In the genomic region with DNA sequence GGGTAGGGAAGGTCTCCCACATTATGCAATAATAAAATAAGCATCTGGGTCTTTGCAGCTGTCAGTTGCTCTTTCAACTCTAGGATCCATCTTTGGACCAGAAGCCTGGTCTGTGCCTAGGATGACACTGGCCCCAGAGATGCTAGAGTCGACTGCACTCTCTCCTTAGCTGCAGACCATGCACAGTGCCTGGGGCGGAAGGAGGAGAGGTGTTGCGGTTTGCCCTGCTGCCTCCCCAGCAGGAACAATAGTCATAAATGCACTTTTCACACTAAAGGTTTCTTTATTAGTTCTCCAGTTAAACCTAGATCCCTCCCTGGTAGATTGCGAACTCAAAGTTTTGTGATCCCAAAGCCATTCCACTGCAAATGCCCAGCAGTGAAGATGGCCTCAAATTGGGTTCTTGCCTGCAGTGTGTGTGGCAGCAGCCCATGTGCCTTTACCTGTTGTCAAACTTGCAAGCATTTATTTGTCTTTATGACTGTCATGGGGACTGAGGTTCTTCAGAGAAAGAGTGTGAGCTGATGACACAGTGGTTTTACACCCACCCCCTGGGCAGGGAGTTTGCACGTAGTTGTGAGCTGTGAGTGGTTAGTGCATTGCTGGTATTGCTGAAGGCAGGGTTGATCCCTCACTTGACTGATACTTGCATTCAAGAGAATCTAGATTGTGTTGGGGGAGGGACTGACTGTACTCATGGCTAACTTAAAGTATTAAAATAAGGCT, we compare ENCODE assay signal across 16 cellular contexts. TPM values are rescaled to one million over a fixed set of nuclear protein-coding genes. Genes with fewer than 3 reads are reported as not detected.
DNase-seq lines count a peak whose midpoint lies in the region; ATAC-seq and TF ChIP-seq lines count a peak whose summit lies in the region.
"Had no signal": no experiment of that assay in that cellular context is flagged by ENCODE, and none has a peak within 500 bp of the region (broad histone marks: within the 10 kb centered on the region; RNA-seq: fewer than 3 reads in every experiment).

No MANE protein-coding gene starts in this region.

- no peak overlapping the region for H3K4me3 Mint-ChIP-seq in activated naive CD8-positive, alpha-beta T cell
- no peak overlapping the region for H3K4me3 Mint-ChIP-seq in activated naive CD8-positive, alpha-beta T cell treated with anti-CD3 and anti-CD28 coated beads for 36 hours
- no peak overlapping the region for H3K4me3 Mint-ChIP-seq in T-helper 1 cell treated with Interleukin-12 subunit alpha and Interleukin-12 subunit beta and Interleukin-4 antibody, amounts not matched to agents 30 μg/mL and 1 μg/mL, for 36 hours
- H3K4me3 Mint-ChIP-seq in effector memory CD8-positive, alpha-beta T cell = peak overlapping the region; percentile 61 to 69
- H3K4me3 Mint-ChIP-seq: nephron progenitor cell had no signal

- no peak for TF ChIP-seq CTCF in GM20000 (IDR thresholded peaks at IDR 0.05; ENCODE audit: extremely low read depth, missing control alignments)

- H3K27ac Mint-ChIP-seq in activated naive CD8-positive, alpha-beta T cell = peak overlapping the region; percentile 36
- no peak overlapping the region for H3K27ac Mint-ChIP-seq in activated naive CD8-positive, alpha-beta T cell treated with anti-CD3 and anti-CD28 coated beads for 36 hours
- H3K27ac Mint-ChIP-seq in T-helper 1 cell treated with Interleukin-12 subunit alpha and Interleukin-12 subunit beta and Interleukin-4 antibody, amounts not matched to agents 30 μg/mL and 1 μg/mL, for 36 hours = peak overlapping the region; percentile 74
- peak overlapping the region; percentile 90 to 92 for H3K27ac Mint-ChIP-seq in effector memory CD8-positive, alpha-beta T cell

- H3K4me1 Mint-ChIP-seq in activated naive CD8-positive, alpha-beta T cell (ENCODE audit: low read depth) = peaks cover 45% of the 10 kb centered on the region
- H3K4me1 Mint-ChIP-seq in activated naive CD8-positive, alpha-beta T cell treated with anti-CD3 and anti-CD28 coated beads for 36 hours = peaks cover 30% of the 10 kb centered on the region
- peaks cover 35% of the 10 kb centered on the region for H3K4me1 Mint-ChIP-seq in T-helper 1 cell treated with Interleukin-12 subunit alpha and Interleukin-12 subunit beta and Interleukin-4 antibody, amounts not matched to agents 30 μg/mL and 1 μg/mL, for 36 hours (ENCODE audit: low read depth)
- peaks cover 37 to 60% of the 10 kb centered on the region in 2 donors for H3K4me1 Mint-ChIP-seq in effector memory CD8-positive, alpha-beta T cell (ENCODE audit: low read depth in 2 of 2)
- H3K4me1 Mint-ChIP-seq: nephron progenitor cell had no signal

- H3K36me3 Mint-ChIP-seq in activated naive CD8-positive, alpha-beta T cell = no peaks in the 10 kb centered on the region
- peaks cover 6% of the 10 kb centered on the region for H3K36me3 Mint-ChIP-seq in activated naive CD8-positive, alpha-beta T cell treated with anti-CD3 and anti-CD28 coated beads for 36 hours
- H3K36me3 Mint-ChIP-seq in T-helper 1 cell treated with Interleukin-12 subunit alpha and Interleukin-12 subunit beta and Interleukin-4 antibody, amounts not matched to agents 30 μg/mL and 1 μg/mL, for 36 hours (ENCODE audit: low read depth) = peaks cover 26% of the 10 kb centered on the region
- H3K36me3 Mint-ChIP-seq in effector memory CD8-positive, alpha-beta T cell (ENCODE audit: insufficient read depth) = peaks cover 34% of the 10 kb centered on the region

- no peaks in the 10 kb centered on the region for H3K9me3 Mint-ChIP-seq in activated naive CD8-positive, alpha-beta T cell (ENCODE audit: low read depth)
- H3K9me3 Mint-ChIP-seq in activated naive CD8-positive, alpha-beta T cell treated with anti-CD3 and anti-CD28 coated beads for 36 hours = no peaks in the 10 kb centered on the region
- H3K9me3 Mint-ChIP-seq in T-helper 1 cell treated with Interleukin-12 subunit alpha and Interleukin-12 subunit beta and Interleukin-4 antibody, amounts not matched to agents 30 μg/mL and 1 μg/mL, for 36 hours = no peaks in the 10 kb centered on the region
- H3K9me3 Mint-ChIP-seq in effector memory CD8-positive, alpha-beta T cell = no peaks in the 10 kb centered on the region
- H3K9me3 Mint-ChIP-seq: nephron progenitor cell had no signal

- no peaks in the 10 kb centered on the region for H3K27me3 Mint-ChIP-seq in activated naive CD8-positive, alpha-beta T cell
- H3K27me3 Mint-ChIP-seq in activated naive CD8-positive, alpha-beta T cell treated with anti-CD3 and anti-CD28 coated beads for 36 hours = no peaks in the 10 kb centered on the region
- H3K27me3 Mint-ChIP-seq in T-helper 1 cell treated with Interleukin-12 subunit alpha and Interleukin-12 subunit beta and Interleukin-4 antibody, amounts not matched to agents 30 μg/mL and 1 μg/mL, for 36 hours (ENCODE audit: low read depth) = no peaks in the 10 kb centered on the region
- H3K27me3 Mint-ChIP-seq in effector memory CD8-positive, alpha-beta T cell = no peaks in the 10 kb centered on the region

- ATAC-seq in effector memory CD8-positive, alpha-beta T cell (replicated peaks) = peak; percentile 94
- peak; percentile 73 for ATAC-seq in stimulated activated naive CD8-positive, alpha-beta T cell treated with anti-CD3 and anti-CD28 coated beads, Interleukin-15, Interleukin-2, amounts not matched to agents 100 U/mL and 50 U/mL, for 24 hours
- ATAC-seq in GM21717 (IDR thresholded peaks at IDR 0.05; ENCODE audit: unreplicated experiment) = no peak
- ATAC-seq: gastroesophageal sphincter, Panc1 had no signal

- no peak for DNase-seq in activated naive CD8-positive, alpha-beta T cell treated with anti-CD3 and anti-CD28 coated beads for 36 hours
- DNase-seq in effector memory CD8-positive, alpha-beta T cell = peak; percentile 32 to 60 (median 40)
- peak; percentile 18 for DNase-seq in stimulated activated naive CD8-positive, alpha-beta T cell treated with anti-CD3 and anti-CD28 coated beads, Interleukin-15, Interleukin-2, amounts not matched to agents 100 U/mL and 50 U/mL, for 24 hours
- DNase-seq in H4 (ENCODE audit: low spot score) = no peak
- no peak for DNase-seq in GM20000 (ENCODE audit: low spot score)
- DNase-seq: GDM1; Karpas-422; NCI-H1105 treated with DMSO at 0.1 percent for 48 hours; NCI-H82; nephron progenitor cell; stimulated activated CD4-positive, alpha-beta T cell treated with anti-CD3 and anti-CD28 coated beads, Interleukin-12 subunit alpha, Interleukin-12 subunit beta, amount 100 ng/mL, for 4 hours had no signal

RNA-seq across cellular contexts. Expression of a gene that starts 10.3 kb away (rescaled TPM):
- 10 to 100 TPM; 13.4 to 15.3 TPM for total RNA-seq in activated naive CD8-positive, alpha-beta T cell treated with anti-CD3 and anti-CD28 coated beads for 36 hours
- total RNA-seq in H4 (2014; rRNA removed; shearing (Covaris generic)) = 8.0 and 12.6 TPM in 2 replicates

RNA-seq across cellular contexts. Expression of a gene that starts 27.9 kb away (rescaled TPM):
- total RNA-seq in activated naive CD8-positive, alpha-beta T cell treated with anti-CD3 and anti-CD28 coated beads for 36 hours = 1 to 10 TPM; 4.0 to 6.1 TPM
- total RNA-seq in H4 (2014; rRNA removed; shearing (Covaris generic)) = 5.5 and 7.0 TPM in 2 replicates

RNA-seq across cellular contexts. Expression of a gene that starts 39.2 kb away (rescaled TPM):
- 100 to 1,000 TPM; 158 to 163 TPM for total RNA-seq in activated naive CD8-positive, alpha-beta T cell treated with anti-CD3 and anti-CD28 coated beads for 36 hours
- total RNA-seq in H4 (2014; rRNA removed; shearing (Covaris generic)) = 220 and 229 TPM in 2 replicates

RNA-seq across cellular contexts. Expression of a gene that starts 47.5 kb away (rescaled TPM):
- 10 to 100 TPM; 59.1 to 62.2 TPM for total RNA-seq in activated naive CD8-positive, alpha-beta T cell treated with anti-CD3 and anti-CD28 coated beads for 36 hours
- 49.8 and 51.5 TPM in 2 replicates for total RNA-seq in H4 (2014; rRNA removed; shearing (Covaris generic))

Comparison
In these comparisons a context has a peak if more than half of its experiments do, and no peak if none do; other contexts are left out.
1. H3K4me3 Mint-ChIP-seq: peak in effector memory CD8-positive, alpha-beta T cell (2 of 2); none in activated naive CD8-positive, alpha-beta T cell (single experiment), activated naive CD8-positive, alpha-beta T cell treated with anti-CD3 and anti-CD28 coated beads for 36 hours (single experiment) and T-helper 1 cell treated with Interleukin-12 subunit alpha and Interleukin-12 subunit beta and Interleukin-4 antibody, amounts not matched to agents 30 μg/mL and 1 μg/mL, for 36 hours (single experiment).
2. DNase-seq: peak in effector memory CD8-positive, alpha-beta T cell (3 of 3) and stimulated activated naive CD8-positive, alpha-beta T cell treated with anti-CD3 and anti-CD28 coated beads, Interleukin-15, Interleukin-2, amounts not matched to agents 100 U/mL and 50 U/mL, for 24 hours (single experiment); none in activated naive CD8-positive, alpha-beta T cell treated with anti-CD3 and anti-CD28 coated beads for 36 hours (single experiment), H4 (single experiment) and GM20000 (single experiment).